8 cellular contexts compared by ENCODE assay signal in the genomic region with DNA sequence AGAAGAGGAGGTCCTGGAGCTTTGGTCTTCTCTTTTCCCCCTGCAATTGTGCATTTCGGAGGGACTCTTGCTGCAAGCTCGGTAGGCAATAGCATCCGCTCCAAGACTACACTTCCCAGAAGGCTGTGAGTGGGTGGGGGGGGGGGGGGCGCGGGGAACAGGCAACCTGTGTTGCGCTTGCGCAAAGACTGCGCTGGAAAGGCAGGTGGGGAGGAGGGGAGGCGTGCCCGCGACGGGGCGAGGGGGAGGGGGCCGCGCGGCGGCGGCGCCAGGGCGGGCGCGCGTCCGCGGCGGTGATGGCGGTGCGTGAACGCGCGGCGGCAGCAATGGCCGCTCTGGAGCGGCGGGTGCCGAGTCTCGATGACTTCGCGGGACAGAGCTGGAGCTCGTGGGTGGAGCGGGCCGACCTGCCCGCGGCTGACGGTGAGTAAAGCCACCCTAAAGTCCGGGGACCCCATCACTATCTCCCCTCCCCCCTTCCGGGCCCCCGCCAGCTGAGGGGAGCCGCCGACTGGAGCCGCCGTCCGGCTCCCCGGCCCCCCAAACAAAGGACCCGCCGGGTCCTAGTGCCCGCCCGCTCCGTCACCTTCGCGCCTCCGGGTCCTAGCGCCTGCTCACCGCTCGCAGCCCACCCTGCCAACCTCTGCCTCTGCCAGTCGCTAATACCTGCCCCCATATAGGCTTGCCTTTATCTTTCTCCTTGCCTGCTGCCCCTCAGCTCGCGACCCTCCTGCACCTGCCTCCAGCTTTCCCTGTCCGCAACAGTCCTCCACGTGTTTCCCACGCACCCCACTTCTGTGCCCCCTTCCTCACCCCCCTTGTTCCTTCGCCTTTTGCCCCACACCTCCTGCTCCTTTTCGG. TPM values are rescaled to one million over a fixed set of nuclear protein-coding genes. Genes with fewer than 3 reads are reported as not detected.
DNase-seq lines count a peak whose midpoint lies in the region; ATAC-seq, FAIRE-seq and TF ChIP-seq lines count a peak whose summit lies in the region.

A gene with protein sequence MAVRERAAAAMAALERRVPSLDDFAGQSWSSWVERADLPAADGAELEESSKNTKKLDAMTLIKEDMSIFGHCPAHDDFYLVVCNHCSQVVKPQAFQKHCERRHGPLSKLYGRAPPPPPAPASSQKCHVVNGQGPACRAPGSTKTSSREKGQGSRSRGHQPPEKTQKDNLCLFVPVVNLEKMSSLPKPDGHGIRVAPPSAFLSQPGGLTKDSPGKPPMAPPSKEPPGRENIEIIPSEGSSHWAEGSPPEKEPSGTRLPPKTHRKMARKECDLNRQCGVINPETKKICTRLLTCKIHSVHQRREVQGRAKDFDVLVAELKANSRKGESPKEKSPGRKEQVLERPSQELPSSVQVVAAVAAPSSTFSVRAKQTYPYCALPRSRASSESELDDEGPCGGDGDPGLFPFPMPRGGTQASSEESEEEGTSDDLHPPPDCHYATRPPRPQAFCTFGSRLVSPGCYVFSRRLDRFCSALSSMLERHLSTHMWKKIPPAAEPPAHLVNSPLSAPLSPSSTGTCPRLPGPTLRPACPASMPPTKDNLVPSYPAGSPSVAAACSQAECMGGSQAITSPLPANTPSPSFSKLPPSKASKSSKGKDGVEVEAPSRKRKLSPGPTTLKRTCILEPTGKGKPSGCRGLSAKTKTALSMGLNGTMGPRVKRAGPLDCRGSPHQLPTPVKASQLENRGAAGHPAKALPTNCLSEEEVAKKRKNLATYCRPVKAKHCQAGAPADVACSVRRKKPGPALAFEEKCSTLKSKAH (plus strand): TSS at position 248 of the 861 bp plus-strand sequence. CDS start 49 bp downstream, at position 297.

- H3K4me3 ChIP-seq in ascending aorta = peak within 1 kb of the TSS; percentile 79

- DNase-seq in GM18507 (ENCODE audit: extremely low spot score, insufficient read length, low read depth) (peak; percentile 97), NCI-H1930 (lab: John Stamatoyannopoulos, UW) (peak; percentile 84 to 88), T-helper 22 cell (ENCODE audit: low read depth) (peak; percentile 89), ascending aorta (ENCODE audit: low spot score in 2 of 2) (peak; percentile 72 to 95), hepatic stellate cell (ENCODE audit: low spot score) (peak; percentile 100), retina (peak; percentile 96), OCI-M2 (lab: John Stamatoyannopoulos, UW; ENCODE audit: unreplicated experiment) (no peak)

- H3K4me1 ChIP-seq in ascending aorta = peaks cover 6 to 12% of the 10 kb centered on the region in 2 donors

- FAIRE-seq in GM18507 (lab: Jason Lieb, UNC) = peak; percentile 81

- ATAC-seq in HG02970 (IDR thresholded peaks at IDR 0.05; ENCODE audit: low FRiP score, unreplicated experiment) = peak; percentile 85

- H3K9me3 ChIP-seq in ascending aorta = no peaks in the 10 kb centered on the region

- H3K27ac ChIP-seq in ascending aorta = peak within 1 kb of the TSS; percentile 91 to 93

- H3K27me3 ChIP-seq in ascending aorta = no peaks in the 10 kb centered on the region

- intact Hi-C loops in ascending aorta (cut with DNase I) = loop anchor here (1.0 to 5.0 kb wide), 3 partner anchors 17 to 202 kb away; a partner anchor contains a TSS

- no peaks in the 10 kb centered on the region for H3K36me3 ChIP-seq in ascending aorta

- no peak for TF ChIP-seq CTCF in ascending aorta (IDR thresholded peaks at IDR 0.05)

RNA-seq across cellular contexts. Expression of the gene that starts here (rescaled TPM):
- total RNA-seq in ascending aorta = 5.9 TPM
